8 cellular contexts compared by ENCODE assay signal in the genomic region with DNA sequence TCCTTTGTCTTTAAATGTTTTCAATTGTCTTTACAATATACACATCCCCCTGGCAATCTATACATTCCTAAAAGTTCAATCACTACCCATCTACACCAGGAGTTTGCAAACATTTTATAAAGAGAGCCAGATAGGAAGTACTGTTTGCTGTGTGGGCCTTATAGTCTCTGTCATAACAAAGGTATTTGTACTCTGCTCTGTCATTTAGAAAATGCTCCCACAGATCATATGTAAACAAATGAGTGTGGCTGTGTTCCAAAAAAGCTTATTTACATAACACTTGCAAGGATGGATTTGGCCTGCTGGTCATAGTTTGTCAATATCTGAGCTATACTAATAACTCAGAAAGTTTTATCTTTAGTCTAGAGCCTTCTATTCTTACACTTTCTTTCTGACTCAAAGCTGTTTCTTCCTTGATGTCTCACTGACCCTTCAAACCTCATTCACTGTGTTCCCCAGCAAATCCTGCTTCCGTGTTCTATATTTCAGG.
DNase-seq lines count a peak whose midpoint lies in the region; ATAC-seq, FAIRE-seq and TF ChIP-seq lines count a peak whose summit lies in the region.

No MANE protein-coding gene starts in this region.

- no peaks in the 10 kb centered on the region for H3K27me3 ChIP-seq in kidney epithelial cell (ENCODE audit: control insufficient read depth, insufficient read depth, low read length)
- no peaks in the 10 kb centered on the region for H3K27me3 ChIP-seq in MG63

- no peak for TF ChIP-seq CTCF in kidney epithelial cell (IDR thresholded peaks at IDR 0.05; ENCODE audit: insufficient read depth, low read length, poor library complexity, severe bottlenecking)

- no peaks in the 10 kb centered on the region for H3K9me3 ChIP-seq in MG63

- DNase-seq in M059J (ENCODE audit: low read depth) (peak; percentile 17), kidney epithelial cell (ENCODE audit: low read depth) (peak; percentile 18), GOT3 (lab: John Stamatoyannopoulos, UW) (no peak), MG63 (no peak), GM12891 (ENCODE audit: insufficient read length, low spot score) (no peak)
- DNase-seq in NK-92 treated with Interleukin-12 subunit alpha and Interleukin-12 subunit beta, amount 100 ng/mL, for 24 hours (lab: John Stamatoyannopoulos, UW): no peak

- H3K36me3 ChIP-seq in kidney epithelial cell (ENCODE audit: control insufficient read depth, insufficient read depth, low read length) (no peaks in the 10 kb centered on the region), MG63 (no peaks in the 10 kb centered on the region)

- FAIRE-seq in GM12891 (lab: Jason Lieb, UNC): no peak

- TF ChIP-seq POLR2A in GM12891 (IDR thresholded peaks at IDR 0.05; ENCODE audit: low read depth, low read length): no peak

- ATAC-seq in GM18519 (IDR thresholded peaks at IDR 0.05; ENCODE audit: low FRiP score, unreplicated experiment) (peak; percentile 59), HG02642 (IDR thresholded peaks at IDR 0.05; ENCODE audit: poor library complexity, unreplicated experiment) (peak; percentile 84)

- H3K4me3 ChIP-seq in kidney epithelial cell (ENCODE audit: low read depth, low read length) (no peak overlapping the region), MG63 (no peak overlapping the region)

TF ChIP-seq in GM12891, 5 proteins besides CTCF, POLR2A, EP300 and RAD21:
- no peak for TF ChIP-seq POLR2AphosphoS5 (IDR thresholded peaks at IDR 0.05; ENCODE audit: low read depth, low read length)

Comparison
In these comparisons a context has a peak if more than half of its experiments do, and no peak if none do; other contexts are left out.
1. DNase-seq: peak in M059J (single experiment) and kidney epithelial cell (single experiment); none in GOT3 (single experiment), MG63 (single experiment), GM12891 (single experiment) and NK-92 treated with Interleukin-12 subunit alpha and Interleukin-12 subunit beta, amount 100 ng/mL, for 24 hours (single experiment).